In the genomic region with DNA sequence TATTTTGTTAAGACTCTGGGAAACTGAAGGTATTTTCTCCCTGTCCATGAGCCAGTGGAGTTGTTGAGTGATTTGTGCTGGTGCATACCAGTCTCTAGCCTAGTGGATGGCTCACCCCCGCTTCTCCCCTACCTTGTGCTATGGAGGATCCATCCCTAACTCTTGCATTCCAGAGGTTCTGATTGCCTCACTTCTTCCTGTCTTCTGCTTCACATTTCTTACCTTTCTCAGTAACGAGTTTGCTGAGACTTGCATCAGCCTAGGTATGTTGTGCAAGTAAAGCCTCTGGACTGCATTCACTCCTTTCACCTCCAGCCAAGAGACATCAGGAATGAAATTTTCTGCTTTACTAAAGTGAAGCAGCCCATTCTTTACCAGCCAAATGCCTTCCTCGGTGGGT, we compare ENCODE assay signal across 14 cellular contexts.
DNase-seq lines count a peak whose midpoint lies in the region; ATAC-seq and TF ChIP-seq lines count a peak whose summit lies in the region.
"Had no signal": no experiment of that assay in that cellular context is flagged by ENCODE, and none has a peak within 500 bp of the region (broad histone marks: within the 10 kb centered on the region; RNA-seq: fewer than 3 reads in every experiment).

No MANE protein-coding gene starts in this region.

- no peaks in the 10 kb centered on the region for H3K27me3 ChIP-seq in MM.1S (replicated peaks; ENCODE audit: insufficient read depth, low read length)
- H3K27me3 ChIP-seq: heart left ventricle, stomach had no signal

- no peaks in the 10 kb centered on the region for H3F3A ChIP-seq in MM.1S (ENCODE audit: insufficient read depth, low read length)

- no peaks in the 10 kb centered on the region for H3K9me3 Mint-ChIP-seq in stimulated activated memory B cell treated with anti-CD40 and anti-IgM and Interleukin-4, amounts not matched to agents 10 μg/mL and 1 μg/mL and 100 μg/mL, for 72 hours

- H3K27me3 Mint-ChIP-seq in stimulated activated memory B cell treated with anti-CD40 and anti-IgM and Interleukin-4, amounts not matched to agents 10 μg/mL and 1 μg/mL and 100 μg/mL, for 72 hours: no peaks in the 10 kb centered on the region

- H3K36me3 ChIP-seq in MM.1S (replicated peaks; ENCODE audit: insufficient read depth, low read length): no peaks in the 10 kb centered on the region
- H3K36me3 ChIP-seq: heart left ventricle, stomach had no signal

- H3K27ac Mint-ChIP-seq in stimulated activated memory B cell treated with anti-CD40 and anti-IgM and Interleukin-4, amounts not matched to agents 10 μg/mL and 1 μg/mL and 100 μg/mL, for 72 hours: peak overlapping the region; percentile 96

- TF ChIP-seq CTCF in MM.1S (IDR thresholded peaks at IDR 0.05; ENCODE audit: low read length): no peak
- TF ChIP-seq CTCF in epithelial cell of esophagus (IDR thresholded peaks at IDR 0.05; ENCODE audit: insufficient read depth, low read depth, low read length, missing control alignments): no peak

- no peak overlapping the region for H2AFZ ChIP-seq in MM.1S (ENCODE audit: low read length)

- no peaks in the 10 kb centered on the region for H3K79me2 ChIP-seq in MM.1S (ENCODE audit: low read length)

- H3K9ac ChIP-seq in MM.1S (ENCODE audit: low read length): no peak overlapping the region

- ATAC-seq in GM19372 (IDR thresholded peaks at IDR 0.05; ENCODE audit: low read depth, unreplicated experiment) (peak; percentile 16), Right ventricle myocardium inferior (no peak)
- ATAC-seq in stimulated activated memory B cell treated with anti-CD40 and anti-IgM and Interleukin-4, amounts not matched to agents 10 μg/mL and 1 μg/mL and 100 μg/mL, for 72 hours: no peak

- H3K4me3 Mint-ChIP-seq in stimulated activated memory B cell treated with anti-CD40 and anti-IgM and Interleukin-4, amounts not matched to agents 10 μg/mL and 1 μg/mL and 100 μg/mL, for 72 hours: peak overlapping the region; percentile 5

- no peaks in the 10 kb centered on the region for H3K9me2 ChIP-seq in MM.1S (replicated peaks; ENCODE audit: insufficient read depth, low read length)

- no peak for DNase-seq in MM.1S
- DNase-seq in epithelial cell of esophagus (ENCODE audit: low read depth): peak; percentile 92
- DNase-seq in NCI-H526 (lab: John Stamatoyannopoulos, UW): no peak
- DNase-seq in kidney glomerular epithelial cell (lab: John Stamatoyannopoulos, UW): no peak
- DNase-seq in Right ventricle myocardium inferior (ENCODE audit: missing footprints): no peak
- DNase-seq: activated T-cell treated with anti-CD3 and anti-CD28 coated beads, Interleukin-2, amount 50 U/mL, for 48 hours; cortex of kidney; DMS79 treated with DMSO at 0.1 percent for 48 hours; heart left ventricle; NCI-H774; stomach; T1000 had no signal

- no peaks in the 10 kb centered on the region for H3K9me3 ChIP-seq in MM.1S (replicated peaks; ENCODE audit: insufficient read depth, low read length)
- H3K9me3 ChIP-seq: heart left ventricle, stomach had no signal

- peaks cover 5% of the 10 kb centered on the region for H3K36me3 Mint-ChIP-seq in stimulated activated memory B cell treated with anti-CD40 and anti-IgM and Interleukin-4, amounts not matched to agents 10 μg/mL and 1 μg/mL and 100 μg/mL, for 72 hours

- intact Hi-C loops in Right ventricle myocardium inferior (cut with DNase I): loop anchor here (10.0 kb wide), 1 partner anchor 147 kb away; no protein-coding TSS in a partner anchor

- peaks cover 86% of the 10 kb centered on the region for H3K4me1 Mint-ChIP-seq in stimulated activated memory B cell treated with anti-CD40 and anti-IgM and Interleukin-4, amounts not matched to agents 10 μg/mL and 1 μg/mL and 100 μg/mL, for 72 hours

- H3K4me3 ChIP-seq in MM.1S (ENCODE audit: low read length): no peak overlapping the region
- no peak overlapping the region for H3K4me3 ChIP-seq in epithelial cell of esophagus (ENCODE audit: low read length)
- H3K4me3 ChIP-seq: heart left ventricle, stomach had no signal

- H4K20me1 ChIP-seq in MM.1S (ENCODE audit: insufficient read depth, low read length): no peaks in the 10 kb centered on the region

- no peak overlapping the region for H3K4me2 ChIP-seq in MM.1S (ENCODE audit: low read depth, low read length)

- peak overlapping the region; percentile 32; the same call in 1 of the 2 replicates for H3K27ac ChIP-seq in MM.1S (ENCODE audit: low read length)

- no peaks in the 10 kb centered on the region for H3K4me1 ChIP-seq in MM.1S (ENCODE audit: low read length)
